Comparison of ENCODE assay signal across 16 cellular contexts in genomic region chr12:80041691-80042090, GRCh38. TPM values are rescaled to one million over a fixed set of nuclear protein-coding genes. Genes with fewer than 3 reads are reported as not detected.
DNase-seq lines count a peak whose midpoint lies in the region; ATAC-seq, FAIRE-seq and TF ChIP-seq lines count a peak whose summit lies in the region.
"Had no signal": no experiment of that assay in that cellular context is flagged by ENCODE, and none has a peak within 500 bp of the region (broad histone marks: within the 10 kb centered on the region; RNA-seq: fewer than 3 reads in every experiment).

No MANE protein-coding gene starts in this region.

- H3K79me2 ChIP-seq in keratinocyte (ENCODE audit: control insufficient read depth, insufficient read depth, low read length), result no peaks in the 10 kb centered on the region

- H3K4me3 ChIP-seq in bronchial epithelial cell (ENCODE audit: low read depth, low read length) (no peak overlapping the region), keratinocyte (ENCODE audit: control insufficient read depth in 2 of 3, extremely low read depth in 1 of 3, insufficient read depth in 2 of 3, low read depth in 1 of 3, low read length in 3 of 3) (no peak overlapping the region), mucosa of descending colon (no peak overlapping the region)
- H3K4me3 ChIP-seq: uterus had no signal

- no peak overlapping the region for H3K9ac ChIP-seq in keratinocyte (ENCODE audit: control insufficient read depth, extremely low read depth, insufficient read depth, low read length)

- H3K27me3 ChIP-seq in bronchial epithelial cell (ENCODE audit: control insufficient read depth, insufficient read depth, low read length), result no peaks in the 10 kb centered on the region
- H3K27me3 ChIP-seq in keratinocyte (ENCODE audit: control insufficient read depth, extremely low read depth, insufficient read depth, low read length), result no peaks in the 10 kb centered on the region
- H3K27me3 ChIP-seq: uterus had no signal

- dilution Hi-C loops in keratinocyte (cut with MboI; ENCODE audit: extremely low pct_ligation_motif_present, low sequenced_read_pairs), result no loop called here

- FAIRE-seq in bronchial epithelial cell (lab: Jason Lieb, UNC), result no peak
- FAIRE-seq in keratinocyte (lab: Jason Lieb, UNC), result no peak

- peaks cover 17% of the 10 kb centered on the region for H3K4me1 ChIP-seq in keratinocyte (ENCODE audit: control insufficient read depth, extremely low read depth, insufficient read depth, low read length)
- no peaks in the 10 kb centered on the region for H3K4me1 ChIP-seq in mucosa of descending colon (ENCODE audit: low read depth)
- H3K4me1 ChIP-seq: uterus had no signal

- no peak overlapping the region for H2AFZ ChIP-seq in keratinocyte (ENCODE audit: control insufficient read depth, low read length)

- H3K9me1 ChIP-seq in keratinocyte (ENCODE audit: control insufficient read depth, extremely low read depth, insufficient read depth, low read length), result no peaks in the 10 kb centered on the region

- TF ChIP-seq CTCF in bronchial epithelial cell (IDR thresholded peaks at IDR 0.05; ENCODE audit: insufficient read depth, low read length, severe bottlenecking) (no peak), keratinocyte (optimal IDR thresholded peaks at IDR 0.05 in 1 of 3, IDR thresholded peaks at IDR 0.05 in 1 of 3, conservative IDR thresholded peaks at IDR 0.05 in 1 of 3; ENCODE audit: extremely low read depth in 1 of 3, insufficient read depth in 2 of 3, low read length in 3 of 3) (no peak), mucosa of descending colon (IDR thresholded peaks at IDR 0.05) (no peak)

- DNase-seq in AG08396 (ENCODE audit: low spot score) (peak; percentile 17), LHCN-M2 (ENCODE audit: low read depth) (peak; percentile 23), bronchial epithelial cell (ENCODE audit: low read depth) (peak; percentile 52), keratinocyte (ENCODE audit: low read depth, low spot score) (no peak), mucosa of descending colon (no peak)
- DNase-seq: activated CD4-positive, alpha-beta T cell treated with anti-CD3 and anti-CD28 coated beads for 1 hour; activated T-cell treated with anti-CD3 and anti-CD28 coated beads, Interleukin-2, amount 50 U/mL, for 24 hours; effector memory CD8-positive, alpha-beta T cell; NCI-H2171; posterior cingulate gyrus; stimulated activated CD4-positive, alpha-beta T cell treated with anti-CD3 and anti-CD28 coated beads, Interleukin-2, amount 100 ng/mL, for 24 hours; uterus had no signal

- intact Hi-C loops in mucosa of descending colon (cut with DNase I, micrococcal nuclease), result no loop called here

- ATAC-seq in mucosa of descending colon (no peak), HG02884 (IDR thresholded peaks at IDR 0.05; ENCODE audit: unreplicated experiment) (no peak), GM19023 (IDR thresholded peaks at IDR 0.05; ENCODE audit: unreplicated experiment) (no peak), HG03159 (IDR thresholded peaks at IDR 0.05; ENCODE audit: unreplicated experiment) (no peak)
- ATAC-seq: effector memory CD8-positive, alpha-beta T cell had no signal

- H4K20me1 ChIP-seq in keratinocyte (ENCODE audit: control insufficient read depth, extremely low read depth, insufficient read depth, low read length), result no peaks in the 10 kb centered on the region

- H3K36me3 ChIP-seq in bronchial epithelial cell (ENCODE audit: control insufficient read depth, insufficient read depth, low read length) (no peaks in the 10 kb centered on the region), keratinocyte (ENCODE audit: control insufficient read depth in 2 of 2, extremely low read depth in 1 of 2, insufficient read depth in 2 of 2, low read length in 2 of 2) (no peaks in the 10 kb centered on the region), mucosa of descending colon (ENCODE audit: low read depth) (no peaks in the 10 kb centered on the region)
- H3K36me3 ChIP-seq: uterus had no signal

- H3K27ac ChIP-seq in keratinocyte (ENCODE audit: control insufficient read depth, insufficient read depth, low read length), result no peak overlapping the region
- H3K27ac ChIP-seq: HL-60 had no signal

- no peaks in the 10 kb centered on the region for H3K9me3 ChIP-seq in keratinocyte (ENCODE audit: control insufficient read depth, low read depth, low read length)
- no peaks in the 10 kb centered on the region for H3K9me3 ChIP-seq in mucosa of descending colon
- H3K9me3 ChIP-seq: uterus had no signal

- peak overlapping the region; percentile 38 for H3K4me2 ChIP-seq in keratinocyte (ENCODE audit: control insufficient read depth, extremely low read depth, insufficient read depth, low read depth, low read length)

RNA-seq across cellular contexts. Expression of gene OTOGL, which starts 57.6 kb away (rescaled TPM):
- 0.19 and 0.34 TPM in 2 replicates for total RNA-seq in LHCN-M2 (2014; rRNA removed)
- polyA plus RNA-seq in LHCN-M2 (2012), result 0.09 TPM
- total RNA-seq in bronchial epithelial cell, result under 0.01 TPM in 1 of 2 replicates, not detected in the other
- polyA plus RNA-seq in keratinocyte, result 0.01 to 0.08 TPM (median 0.01 TPM) in 3 replicates
- polyA plus RNA-seq in keratinocyte (2011; ENCODE audit: low read depth), result not detected
- 0.02 TPM in 1 of 2 replicates, not detected in the other for polyA plus RNA-seq in keratinocyte (2011; cell fraction: cytosol; rRNA removed)
- 0.06 and 0.07 TPM in 2 replicates for polyA plus RNA-seq in keratinocyte (2011; cell fraction: nucleus; rRNA removed)
- not detected in 2 replicates for polyA plus RNA-seq in keratinocyte (2012; ENCODE audit: low replicate concordance)
- 0.03 TPM in 1 of 3 replicates, not detected in the others for polyA minus RNA-seq in keratinocyte
- polyA minus RNA-seq in keratinocyte (2011; cell fraction: cytosol; rRNA and poly(A)+ RNA removed), result not detected
- not detected in 2 replicates for polyA minus RNA-seq in keratinocyte (2011; cell fraction: nucleus; rRNA and poly(A)+ RNA removed)
- total RNA-seq in mucosa of descending colon, result under 1 TPM; 0.10 to 0.66 (median 0.61) TPM

Comparison
In these comparisons a context has a peak if more than half of its experiments do, and no peak if none do; other contexts are left out.
1. DNase-seq: peak in AG08396 (single experiment), LHCN-M2 (single experiment) and bronchial epithelial cell (single experiment); none in keratinocyte (single experiment) and mucosa of descending colon (0 of 3).